ENCODE assay signal across 11 cellular contexts in genomic region chr3:49899815-49900214, GRCh38. TPM values are rescaled to one million over a fixed set of nuclear protein-coding genes. Genes with fewer than 3 reads are reported as not detected.
A peak's percentile ranks its signal among the peaks of the same experiment; 100 is the strongest.
DNase-seq lines count a peak whose midpoint lies in the region; TF ChIP-seq lines count a peak whose summit lies in the region.
"Had no signal": no experiment of that assay in that cellular context is flagged by ENCODE, and none has a peak within 500 bp of the region (broad histone marks: within the 10 kb centered on the region; RNA-seq: fewer than 3 reads in every experiment).

No MANE protein-coding gene starts in this region.

- no peaks in the 10 kb centered on the region for H3K27me3 ChIP-seq in MM.1S (replicated peaks; ENCODE audit: insufficient read depth, low read length)
- H3K27me3 ChIP-seq in osteoblast (ENCODE audit: insufficient read depth, low read length): no peaks in the 10 kb centered on the region

- H3K36me3 ChIP-seq in MM.1S (replicated peaks; ENCODE audit: insufficient read depth, low read length) (no peaks in the 10 kb centered on the region), osteoblast (ENCODE audit: insufficient read depth, low read length) (no peaks in the 10 kb centered on the region)

- peak; percentile 0 for DNase-seq in NCI-H1092 treated with DMSO at 0.1 percent for 48 hours (lab: John Stamatoyannopoulos, UW)
- DNase-seq in NCI-H1092 (lab: John Stamatoyannopoulos, UW): no peak
- DNase-seq in MM.1S: no peak
- peak; percentile 54 for DNase-seq in MCF 10A (ENCODE audit: unreplicated experiment)
- peak; percentile 69 for DNase-seq in osteoblast (ENCODE audit: insufficient read length, low spot score, missing footprints)
- no peak for DNase-seq in activated gamma-delta T cell (lab: John Stamatoyannopoulos, UW)
- DNase-seq in NCI-H510A treated with DMSO at 0.1 percent for 48 hours (lab: John Stamatoyannopoulos, UW): no peak
- no peak for DNase-seq in GF-D8 (lab: John Stamatoyannopoulos, UW)
- DNase-seq: activated CD4-positive, alpha-beta T cell treated with anti-CD3 and anti-CD28 coated beads, Interleukin-2, amount 50 U/mL, for 48 hours; effector CD4-positive, alpha-beta T cell had no signal

- H3K27ac Mint-ChIP-seq in MCF 10A (ENCODE audit: low read depth, unreplicated experiment): peak overlapping the region; percentile 94

- BruUV-seq in MCF 10A (replicated peaks; lab: Mats Ljungman, UMichigan): no TSS peak

- no peak overlapping the region for H3K9ac ChIP-seq in MM.1S (ENCODE audit: low read length)
- H3K9ac ChIP-seq: KMS-11 had no signal

- peaks cover 14% of the 10 kb centered on the region for H3K36me3 Mint-ChIP-seq in MCF 10A (ENCODE audit: insufficient read depth, unreplicated experiment)

- H4K20me1 ChIP-seq in MM.1S (ENCODE audit: insufficient read depth, low read length): no peaks in the 10 kb centered on the region
- H4K20me1 ChIP-seq in osteoblast (ENCODE audit: insufficient read depth, low read length): no peaks in the 10 kb centered on the region

- peak overlapping the region; percentile 71 for H3K4me3 Mint-ChIP-seq in MCF 10A (ENCODE audit: unreplicated experiment)

- H3K27ac ChIP-seq in MM.1S (ENCODE audit: low read length) (peak overlapping the region; percentile 10; the same call in 1 of the 2 replicates), osteoblast (ENCODE audit: low read depth, low read length) (no peak overlapping the region)
- H3K27ac ChIP-seq: KMS-11 had no signal

- no peaks in the 10 kb centered on the region for H3K27me3 Mint-ChIP-seq in MCF 10A (ENCODE audit: insufficient read depth, unreplicated experiment)

- no peaks in the 10 kb centered on the region for H3K9me2 ChIP-seq in MM.1S (replicated peaks; ENCODE audit: insufficient read depth, low read length)

- no peak overlapping the region for H2AFZ ChIP-seq in MM.1S (ENCODE audit: low read length)
- H2AFZ ChIP-seq in osteoblast (ENCODE audit: low read length): no peak overlapping the region

- no peaks in the 10 kb centered on the region for H3K9me3 Mint-ChIP-seq in MCF 10A (ENCODE audit: unreplicated experiment)

- no peaks in the 10 kb centered on the region for H3K79me2 ChIP-seq in MM.1S (ENCODE audit: low read length)
- H3K79me2 ChIP-seq in osteoblast (ENCODE audit: insufficient read depth, low read length): no peaks in the 10 kb centered on the region

- peaks cover 15% of the 10 kb centered on the region for H3K4me1 Mint-ChIP-seq in MCF 10A (ENCODE audit: insufficient read depth, unreplicated experiment)

- H3K4me3 ChIP-seq in MM.1S (ENCODE audit: low read length) (no peak overlapping the region), osteoblast (ENCODE audit: insufficient read depth, low read length) (no peak overlapping the region)

- peaks cover 16% of the 10 kb centered on the region for H3K4me1 ChIP-seq in MM.1S (ENCODE audit: low read length)
- H3K4me1 ChIP-seq in osteoblast (ENCODE audit: insufficient read depth, low read length): peaks cover 10% of the 10 kb centered on the region

- H3K4me2 ChIP-seq in MM.1S (ENCODE audit: low read depth, low read length) (no peak overlapping the region), osteoblast (ENCODE audit: insufficient read depth, low read length) (no peak overlapping the region)
- H3K4me2 ChIP-seq: KMS-11 had no signal

- TF ChIP-seq CTCF in MM.1S (IDR thresholded peaks at IDR 0.05; ENCODE audit: low read length) (peak; percentile 12; the same call in 1 of the 2 replicates), MCF 10A (IDR thresholded peaks at IDR 0.05; ENCODE audit: unreplicated experiment) (peak; percentile 24), osteoblast (IDR thresholded peaks at IDR 0.05; ENCODE audit: extremely low read depth, low read depth, low read length) (peak; percentile 30)

- CTCF ChIA-PET in MCF 10A (lab: Yijun Ruan, JAX): interaction anchor here (0.5 to 11.1 kb wide), 8 partner anchors 15 to 135 kb away, joined by 3 to 143 read pairs (median 4); no protein-coding TSS in a partner anchor

- POLR2A ChIA-PET in MCF 10A (lab: Yijun Ruan, JAX): interaction anchor here (0.8 to 5.1 kb wide), 14 partner anchors 10 to 266 kb away, joined by 3 to 30 read pairs (median 4); partner anchors contain the start of genes INKA1, IP6K1, RBM6 and UBA7

- intact Hi-C loops in MCF 10A (cut with micrococcal nuclease): loop anchor here (1.0 to 5.0 kb wide), 3 partner anchors 43 to 178 kb away; partner anchors contain the start of genes GMPPB and TRAIP

- no peaks in the 10 kb centered on the region for H3K9me3 ChIP-seq in MM.1S (replicated peaks; ENCODE audit: insufficient read depth, low read length)
- H3K9me3 ChIP-seq in osteoblast (ENCODE audit: low read depth, low read length): no peaks in the 10 kb centered on the region

- no peaks in the 10 kb centered on the region for H3F3A ChIP-seq in MM.1S (ENCODE audit: insufficient read depth, low read length)

RNA-seq across cellular contexts. Expression of gene MST1R, which starts 3.9 kb away (rescaled TPM):
- total RNA-seq in MCF 10A (2022) (66.4 and 103 TPM in 2 replicates), osteoblast (0.72 and 1.8 TPM in 2 replicates)

RNA-seq across cellular contexts. Expression of gene MON1A, which starts 29.8 kb away (rescaled TPM):
- 9.6 and 18.6 TPM in 2 replicates for total RNA-seq in MCF 10A (2022)
- 13.0 and 14.1 TPM in 2 replicates for total RNA-seq in osteoblast

RNA-seq across cellular contexts. Expression of gene CAMKV, which starts 30.1 kb away (rescaled TPM):
- not detected in 2 replicates for total RNA-seq in MCF 10A (2022)
- total RNA-seq in osteoblast: not detected in 2 replicates

RNA-seq across cellular contexts. Expression of gene RBM6, which starts 40.1 kb away (rescaled TPM):
- total RNA-seq in MCF 10A (2022): 58.0 and 65.8 TPM in 2 replicates
- 50.7 and 55.1 TPM in 2 replicates for total RNA-seq in osteoblast

RNA-seq across cellular contexts. Expression of gene TRAIP, which starts 43.5 kb away (rescaled TPM):
- 7.1 and 9.3 TPM in 2 replicates for total RNA-seq in MCF 10A (2022)
- 1.4 and 2.4 TPM in 2 replicates for total RNA-seq in osteoblast

Comparison
In these comparisons a context has a peak if more than half of its experiments do, and no peak if none do; other contexts are left out.
1. DNase-seq: peak in NCI-H1092 treated with DMSO at 0.1 percent for 48 hours (single experiment), MCF 10A (single experiment) and osteoblast (single experiment); none in NCI-H1092 (single experiment), MM.1S (single experiment), activated gamma-delta T cell (single experiment), NCI-H510A treated with DMSO at 0.1 percent for 48 hours (single experiment) and GF-D8 (single experiment).
2. RNA of gene MST1R, which starts 3.9 kb away (total RNA-seq): 66.4 to 103 TPM in MCF 10A; 0.72 to 1.8 TPM in osteoblast; every median in the first group is over 10 times any median in the second.
3. Peak in every context shown above with its lines, with median percentiles within 50 percentile points of each other: CTCF ChIP-seq.